Comparison of ENCODE assay signal across 1 cellular context in genomic region chr19:19337120-19337519, GRCh38.
TF ChIP-seq lines count a peak whose summit lies in the region.

No MANE protein-coding gene starts in this region.

TF ChIP-seq in IMR-90, 13 proteins besides CTCF, POLR2A, EP300 and RAD21 (continued from another document):
- TF ChIP-seq ELK1 (IDR thresholded peaks at IDR 0.05; ENCODE audit: borderline replicate concordance, low read depth, low read length) = no peak
- no peak for TF ChIP-seq CEBPB (IDR thresholded peaks at IDR 0.05; ENCODE audit: low read depth, low read length)
- TF ChIP-seq CHD1 (IDR thresholded peaks at IDR 0.05; ENCODE audit: low read depth, low read length) = no peak
- no peak for TF ChIP-seq NFE2L2 (IDR thresholded peaks at IDR 0.05; ENCODE audit: low read depth, low read length)
- TF ChIP-seq MAFK (IDR thresholded peaks at IDR 0.05; ENCODE audit: low read depth, low read length) = no peak
- no peak for TF ChIP-seq BHLHE40 (IDR thresholded peaks at IDR 0.05; ENCODE audit: low read depth, low read length)
